1 cellular context compared by ENCODE assay signal in the genomic region with DNA sequence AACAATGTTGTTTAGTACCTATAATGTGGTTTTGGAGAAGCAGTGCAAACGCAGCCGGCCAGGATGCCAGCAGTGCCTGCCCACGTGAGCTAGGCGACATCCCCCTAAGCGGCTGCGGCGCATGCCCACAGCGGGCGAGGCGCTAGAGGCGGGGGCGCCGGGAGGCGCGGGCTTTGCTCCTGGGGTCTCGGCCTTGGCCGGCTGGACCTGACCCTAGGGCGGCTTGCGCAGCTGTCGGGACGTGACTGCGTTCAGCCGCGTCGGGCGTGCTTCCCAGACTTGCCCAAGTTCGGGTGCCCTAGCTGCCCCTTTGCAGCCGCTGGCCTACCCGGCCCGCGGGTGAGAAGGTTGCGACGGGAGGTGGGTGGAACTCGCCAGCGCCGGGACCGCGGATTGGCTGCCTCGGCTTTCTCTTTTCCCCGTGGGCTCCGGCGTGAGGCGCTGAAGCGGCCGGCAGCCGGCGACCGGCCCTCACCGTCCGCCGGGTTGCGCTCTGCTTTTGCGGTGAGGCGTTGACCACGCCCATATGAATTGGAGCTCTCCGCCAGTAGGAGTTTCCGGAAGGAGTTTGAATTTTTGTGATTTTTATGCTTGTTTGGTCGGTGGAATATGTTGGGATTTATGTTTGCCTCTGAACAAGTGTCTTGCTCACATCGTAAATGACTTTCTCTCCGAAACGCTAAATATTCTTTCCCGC.
TF ChIP-seq lines count a peak whose summit lies in the region.

A gene (plus strand): TSS at position 122 of the 697 bp plus-strand sequence. CDS start 599 bp downstream, outside the sequence.

TF ChIP-seq in HEK293, 187 proteins besides CTCF, POLR2A, EP300 and RAD21 (continued from another document and continues in another):
- TF ChIP-seq, protein P1, sequence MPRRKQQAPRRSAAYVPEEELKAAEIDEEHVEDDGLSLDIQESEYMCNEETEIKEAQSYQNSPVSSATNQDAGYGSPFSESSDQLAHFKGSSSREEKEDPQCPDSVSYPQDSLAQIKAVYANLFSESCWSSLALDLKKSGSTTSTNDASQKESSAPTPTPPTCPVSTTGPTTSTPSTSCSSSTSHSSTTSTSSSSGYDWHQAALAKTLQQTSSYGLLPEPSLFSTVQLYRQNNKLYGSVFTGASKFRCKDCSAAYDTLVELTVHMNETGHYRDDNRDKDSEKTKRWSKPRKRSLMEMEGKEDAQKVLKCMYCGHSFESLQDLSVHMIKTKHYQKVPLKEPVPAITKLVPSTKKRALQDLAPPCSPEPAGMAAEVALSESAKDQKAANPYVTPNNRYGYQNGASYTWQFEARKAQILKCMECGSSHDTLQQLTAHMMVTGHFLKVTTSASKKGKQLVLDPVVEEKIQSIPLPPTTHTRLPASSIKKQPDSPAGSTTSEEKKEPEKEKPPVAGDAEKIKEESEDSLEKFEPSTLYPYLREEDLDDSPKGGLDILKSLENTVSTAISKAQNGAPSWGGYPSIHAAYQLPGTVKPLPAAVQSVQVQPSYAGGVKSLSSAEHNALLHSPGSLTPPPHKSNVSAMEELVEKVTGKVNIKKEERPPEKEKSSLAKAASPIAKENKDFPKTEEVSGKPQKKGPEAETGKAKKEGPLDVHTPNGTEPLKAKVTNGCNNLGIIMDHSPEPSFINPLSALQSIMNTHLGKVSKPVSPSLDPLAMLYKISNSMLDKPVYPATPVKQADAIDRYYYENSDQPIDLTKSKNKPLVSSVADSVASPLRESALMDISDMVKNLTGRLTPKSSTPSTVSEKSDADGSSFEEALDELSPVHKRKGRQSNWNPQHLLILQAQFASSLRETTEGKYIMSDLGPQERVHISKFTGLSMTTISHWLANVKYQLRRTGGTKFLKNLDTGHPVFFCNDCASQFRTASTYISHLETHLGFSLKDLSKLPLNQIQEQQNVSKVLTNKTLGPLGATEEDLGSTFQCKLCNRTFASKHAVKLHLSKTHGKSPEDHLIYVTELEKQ (tag by site-specific recombination; IDR thresholded peaks at IDR 0.05; ENCODE audit: borderline replicate concordance): no peak; the same call in 1 of the 2 replicates
- TF ChIP-seq, protein P2, sequence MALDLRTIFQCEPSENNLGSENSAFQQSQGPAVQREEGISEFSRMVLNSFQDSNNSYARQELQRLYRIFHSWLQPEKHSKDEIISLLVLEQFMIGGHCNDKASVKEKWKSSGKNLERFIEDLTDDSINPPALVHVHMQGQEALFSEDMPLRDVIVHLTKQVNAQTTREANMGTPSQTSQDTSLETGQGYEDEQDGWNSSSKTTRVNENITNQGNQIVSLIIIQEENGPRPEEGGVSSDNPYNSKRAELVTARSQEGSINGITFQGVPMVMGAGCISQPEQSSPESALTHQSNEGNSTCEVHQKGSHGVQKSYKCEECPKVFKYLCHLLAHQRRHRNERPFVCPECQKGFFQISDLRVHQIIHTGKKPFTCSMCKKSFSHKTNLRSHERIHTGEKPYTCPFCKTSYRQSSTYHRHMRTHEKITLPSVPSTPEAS (tag by site-specific recombination; IDR thresholded peaks at IDR 0.05): no peak
- TF ChIP-seq ZSCAN30 (tag by site-specific recombination; IDR thresholded peaks at IDR 0.05) (peak; percentile 81), ZNF16 (tag by site-specific recombination; IDR thresholded peaks at IDR 0.05; ENCODE audit: low read depth) (no peak), ZBTB17 (tag by site-specific recombination; IDR thresholded peaks at IDR 0.05) (no peak), ZBTB8A (tag by site-specific recombination; IDR thresholded peaks at IDR 0.05) (peak; percentile 67), ZNF596 (tag by site-specific recombination; IDR thresholded peaks at IDR 0.05) (no peak), SETDB1 (IDR thresholded peaks at IDR 0.05; ENCODE audit: insufficient read length, low read length) (no peak), ZFHX2 (tag by site-specific recombination; conservative IDR thresholded peaks at IDR 0.05) (peak; percentile 74), ZNF324 (tag by site-specific recombination; IDR thresholded peaks at IDR 0.05) (0 out of 2 replicates have a peak, but pooled peaks have one; percentile 49), ZNF837 (tag by site-specific recombination; IDR thresholded peaks at IDR 0.05) (no peak), ZNF416 (tag by site-specific recombination; IDR thresholded peaks at IDR 0.05) (no peak), ZNF621 (tag by site-specific recombination; IDR thresholded peaks at IDR 0.05) (no peak), ZNF792 (tag by site-specific recombination; IDR thresholded peaks at IDR 0.05) (no peak), ZNF654 (tag by site-specific recombination; IDR thresholded peaks at IDR 0.05; ENCODE audit: low read depth) (no peak), SP3 (tag by site-specific recombination; IDR thresholded peaks at IDR 0.05) (peak; percentile 65), PRDM1 (tag by site-specific recombination; IDR thresholded peaks at IDR 0.05) (no peak), GFI1B (tag by site-specific recombination; IDR thresholded peaks at IDR 0.05) (no peak), ZNF585B (tag by site-specific recombination; IDR thresholded peaks at IDR 0.05) (no peak), REPIN1 (tag by site-specific recombination; IDR thresholded peaks at IDR 0.05; ENCODE audit: low read depth) (no peak; the same call in 1 of the 2 replicates), SCRT1 (tag by site-specific recombination; IDR thresholded peaks at IDR 0.05; ENCODE audit: borderline replicate concordance) (no peak), ZNF223 (tag by site-specific recombination; IDR thresholded peaks at IDR 0.05) (no peak), ZNF132 (tag by site-specific recombination; IDR thresholded peaks at IDR 0.05; ENCODE audit: borderline replicate concordance) (no peak), ZNF155 (tag by site-specific recombination; IDR thresholded peaks at IDR 0.05) (no peak)
- TF ChIP-seq, protein P3, sequence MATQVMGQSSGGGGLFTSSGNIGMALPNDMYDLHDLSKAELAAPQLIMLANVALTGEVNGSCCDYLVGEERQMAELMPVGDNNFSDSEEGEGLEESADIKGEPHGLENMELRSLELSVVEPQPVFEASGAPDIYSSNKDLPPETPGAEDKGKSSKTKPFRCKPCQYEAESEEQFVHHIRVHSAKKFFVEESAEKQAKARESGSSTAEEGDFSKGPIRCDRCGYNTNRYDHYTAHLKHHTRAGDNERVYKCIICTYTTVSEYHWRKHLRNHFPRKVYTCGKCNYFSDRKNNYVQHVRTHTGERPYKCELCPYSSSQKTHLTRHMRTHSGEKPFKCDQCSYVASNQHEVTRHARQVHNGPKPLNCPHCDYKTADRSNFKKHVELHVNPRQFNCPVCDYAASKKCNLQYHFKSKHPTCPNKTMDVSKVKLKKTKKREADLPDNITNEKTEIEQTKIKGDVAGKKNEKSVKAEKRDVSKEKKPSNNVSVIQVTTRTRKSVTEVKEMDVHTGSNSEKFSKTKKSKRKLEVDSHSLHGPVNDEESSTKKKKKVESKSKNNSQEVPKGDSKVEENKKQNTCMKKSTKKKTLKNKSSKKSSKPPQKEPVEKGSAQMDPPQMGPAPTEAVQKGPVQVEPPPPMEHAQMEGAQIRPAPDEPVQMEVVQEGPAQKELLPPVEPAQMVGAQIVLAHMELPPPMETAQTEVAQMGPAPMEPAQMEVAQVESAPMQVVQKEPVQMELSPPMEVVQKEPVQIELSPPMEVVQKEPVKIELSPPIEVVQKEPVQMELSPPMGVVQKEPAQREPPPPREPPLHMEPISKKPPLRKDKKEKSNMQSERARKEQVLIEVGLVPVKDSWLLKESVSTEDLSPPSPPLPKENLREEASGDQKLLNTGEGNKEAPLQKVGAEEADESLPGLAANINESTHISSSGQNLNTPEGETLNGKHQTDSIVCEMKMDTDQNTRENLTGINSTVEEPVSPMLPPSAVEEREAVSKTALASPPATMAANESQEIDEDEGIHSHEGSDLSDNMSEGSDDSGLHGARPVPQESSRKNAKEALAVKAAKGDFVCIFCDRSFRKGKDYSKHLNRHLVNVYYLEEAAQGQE (tag by site-specific recombination; IDR thresholded peaks at IDR 0.05): no peak
- TF ChIP-seq, protein P4, sequence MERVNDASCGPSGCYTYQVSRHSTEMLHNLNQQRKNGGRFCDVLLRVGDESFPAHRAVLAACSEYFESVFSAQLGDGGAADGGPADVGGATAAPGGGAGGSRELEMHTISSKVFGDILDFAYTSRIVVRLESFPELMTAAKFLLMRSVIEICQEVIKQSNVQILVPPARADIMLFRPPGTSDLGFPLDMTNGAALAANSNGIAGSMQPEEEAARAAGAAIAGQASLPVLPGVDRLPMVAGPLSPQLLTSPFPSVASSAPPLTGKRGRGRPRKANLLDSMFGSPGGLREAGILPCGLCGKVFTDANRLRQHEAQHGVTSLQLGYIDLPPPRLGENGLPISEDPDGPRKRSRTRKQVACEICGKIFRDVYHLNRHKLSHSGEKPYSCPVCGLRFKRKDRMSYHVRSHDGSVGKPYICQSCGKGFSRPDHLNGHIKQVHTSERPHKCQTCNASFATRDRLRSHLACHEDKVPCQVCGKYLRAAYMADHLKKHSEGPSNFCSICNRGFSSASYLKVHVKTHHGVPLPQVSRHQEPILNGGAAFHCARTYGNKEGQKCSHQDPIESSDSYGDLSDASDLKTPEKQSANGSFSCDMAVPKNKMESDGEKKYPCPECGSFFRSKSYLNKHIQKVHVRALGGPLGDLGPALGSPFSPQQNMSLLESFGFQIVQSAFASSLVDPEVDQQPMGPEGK (tag by site-specific recombination; IDR thresholded peaks at IDR 0.05): peak; percentile 91
- TF ChIP-seq, protein P5, sequence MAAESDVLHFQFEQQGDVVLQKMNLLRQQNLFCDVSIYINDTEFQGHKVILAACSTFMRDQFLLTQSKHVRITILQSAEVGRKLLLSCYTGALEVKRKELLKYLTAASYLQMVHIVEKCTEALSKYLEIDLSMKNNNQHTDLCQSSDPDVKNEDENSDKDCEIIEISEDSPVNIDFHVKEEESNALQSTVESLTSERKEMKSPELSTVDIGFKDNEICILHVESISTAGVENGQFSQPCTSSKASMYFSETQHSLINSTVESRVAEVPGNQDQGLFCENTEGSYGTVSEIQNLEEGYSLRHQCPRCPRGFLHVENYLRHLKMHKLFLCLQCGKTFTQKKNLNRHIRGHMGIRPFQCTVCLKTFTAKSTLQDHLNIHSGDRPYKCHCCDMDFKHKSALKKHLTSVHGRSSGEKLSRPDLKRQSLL (tag by site-specific recombination; IDR thresholded peaks at IDR 0.05): peak; percentile 64; the same call in 1 of the 2 replicates
- TF ChIP-seq, protein P6, sequence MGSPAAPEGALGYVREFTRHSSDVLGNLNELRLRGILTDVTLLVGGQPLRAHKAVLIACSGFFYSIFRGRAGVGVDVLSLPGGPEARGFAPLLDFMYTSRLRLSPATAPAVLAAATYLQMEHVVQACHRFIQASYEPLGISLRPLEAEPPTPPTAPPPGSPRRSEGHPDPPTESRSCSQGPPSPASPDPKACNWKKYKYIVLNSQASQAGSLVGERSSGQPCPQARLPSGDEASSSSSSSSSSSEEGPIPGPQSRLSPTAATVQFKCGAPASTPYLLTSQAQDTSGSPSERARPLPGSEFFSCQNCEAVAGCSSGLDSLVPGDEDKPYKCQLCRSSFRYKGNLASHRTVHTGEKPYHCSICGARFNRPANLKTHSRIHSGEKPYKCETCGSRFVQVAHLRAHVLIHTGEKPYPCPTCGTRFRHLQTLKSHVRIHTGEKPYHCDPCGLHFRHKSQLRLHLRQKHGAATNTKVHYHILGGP (tag by site-specific recombination; IDR thresholded peaks at IDR 0.05): no peak
- TF ChIP-seq, protein P7, sequence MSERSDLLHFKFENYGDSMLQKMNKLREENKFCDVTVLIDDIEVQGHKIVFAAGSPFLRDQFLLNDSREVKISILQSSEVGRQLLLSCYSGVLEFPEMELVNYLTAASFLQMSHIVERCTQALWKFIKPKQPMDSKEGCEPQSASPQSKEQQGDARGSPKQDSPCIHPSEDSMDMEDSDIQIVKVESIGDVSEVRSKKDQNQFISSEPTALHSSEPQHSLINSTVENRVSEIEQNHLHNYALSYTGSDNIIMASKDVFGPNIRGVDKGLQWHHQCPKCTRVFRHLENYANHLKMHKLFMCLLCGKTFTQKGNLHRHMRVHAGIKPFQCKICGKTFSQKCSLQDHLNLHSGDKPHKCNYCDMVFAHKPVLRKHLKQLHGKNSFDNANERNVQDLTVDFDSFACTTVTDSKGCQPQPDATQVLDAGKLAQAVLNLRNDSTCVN (tag by site-specific recombination; optimal IDR thresholded peaks at IDR 0.05): peak; percentile 83
- TF ChIP-seq, protein P8, sequence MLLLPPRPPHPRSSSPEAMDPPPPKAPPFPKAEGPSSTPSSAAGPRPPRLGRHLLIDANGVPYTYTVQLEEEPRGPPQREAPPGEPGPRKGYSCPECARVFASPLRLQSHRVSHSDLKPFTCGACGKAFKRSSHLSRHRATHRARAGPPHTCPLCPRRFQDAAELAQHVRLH (tag by site-specific recombination; IDR thresholded peaks at IDR 0.05): peak; percentile 57; the same call in 1 of the 2 replicates
- TF ChIP-seq, protein P9, sequence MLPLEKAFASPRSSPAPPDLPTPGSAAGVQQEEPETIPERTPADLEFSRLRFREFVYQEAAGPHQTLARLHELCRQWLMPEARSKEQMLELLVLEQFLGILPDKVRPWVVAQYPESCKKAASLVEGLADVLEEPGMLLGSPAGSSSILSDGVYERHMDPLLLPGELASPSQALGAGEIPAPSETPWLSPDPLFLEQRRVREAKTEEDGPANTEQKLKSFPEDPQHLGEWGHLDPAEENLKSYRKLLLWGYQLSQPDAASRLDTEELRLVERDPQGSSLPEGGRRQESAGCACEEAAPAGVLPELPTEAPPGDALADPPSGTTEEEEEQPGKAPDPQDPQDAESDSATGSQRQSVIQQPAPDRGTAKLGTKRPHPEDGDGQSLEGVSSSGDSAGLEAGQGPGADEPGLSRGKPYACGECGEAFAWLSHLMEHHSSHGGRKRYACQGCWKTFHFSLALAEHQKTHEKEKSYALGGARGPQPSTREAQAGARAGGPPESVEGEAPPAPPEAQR (tag by site-specific recombination; IDR thresholded peaks at IDR 0.05): no peak
- TF ChIP-seq, protein P10, sequence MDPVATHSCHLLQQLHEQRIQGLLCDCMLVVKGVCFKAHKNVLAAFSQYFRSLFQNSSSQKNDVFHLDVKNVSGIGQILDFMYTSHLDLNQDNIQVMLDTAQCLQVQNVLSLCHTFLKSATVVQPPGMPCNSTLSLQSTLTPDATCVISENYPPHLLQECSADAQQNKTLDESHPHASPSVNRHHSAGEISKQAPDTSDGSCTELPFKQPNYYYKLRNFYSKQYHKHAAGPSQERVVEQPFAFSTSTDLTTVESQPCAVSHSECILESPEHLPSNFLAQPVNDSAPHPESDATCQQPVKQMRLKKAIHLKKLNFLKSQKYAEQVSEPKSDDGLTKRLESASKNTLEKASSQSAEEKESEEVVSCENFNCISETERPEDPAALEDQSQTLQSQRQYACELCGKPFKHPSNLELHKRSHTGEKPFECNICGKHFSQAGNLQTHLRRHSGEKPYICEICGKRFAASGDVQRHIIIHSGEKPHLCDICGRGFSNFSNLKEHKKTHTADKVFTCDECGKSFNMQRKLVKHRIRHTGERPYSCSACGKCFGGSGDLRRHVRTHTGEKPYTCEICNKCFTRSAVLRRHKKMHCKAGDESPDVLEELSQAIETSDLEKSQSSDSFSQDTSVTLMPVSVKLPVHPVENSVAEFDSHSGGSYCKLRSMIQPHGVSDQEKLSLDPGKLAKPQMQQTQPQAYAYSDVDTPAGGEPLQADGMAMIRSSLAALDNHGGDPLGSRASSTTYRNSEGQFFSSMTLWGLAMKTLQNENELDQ (tag by site-specific recombination; IDR thresholded peaks at IDR 0.05; ENCODE audit: low read depth): no peak
- TF ChIP-seq, protein P11, sequence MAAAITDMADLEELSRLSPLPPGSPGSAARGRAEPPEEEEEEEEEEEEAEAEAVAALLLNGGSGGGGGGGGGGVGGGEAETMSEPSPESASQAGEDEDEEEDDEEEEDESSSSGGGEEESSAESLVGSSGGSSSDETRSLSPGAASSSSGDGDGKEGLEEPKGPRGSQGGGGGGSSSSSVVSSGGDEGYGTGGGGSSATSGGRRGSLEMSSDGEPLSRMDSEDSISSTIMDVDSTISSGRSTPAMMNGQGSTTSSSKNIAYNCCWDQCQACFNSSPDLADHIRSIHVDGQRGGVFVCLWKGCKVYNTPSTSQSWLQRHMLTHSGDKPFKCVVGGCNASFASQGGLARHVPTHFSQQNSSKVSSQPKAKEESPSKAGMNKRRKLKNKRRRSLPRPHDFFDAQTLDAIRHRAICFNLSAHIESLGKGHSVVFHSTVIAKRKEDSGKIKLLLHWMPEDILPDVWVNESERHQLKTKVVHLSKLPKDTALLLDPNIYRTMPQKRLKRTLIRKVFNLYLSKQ (tag by site-specific recombination; IDR thresholded peaks at IDR 0.05; ENCODE audit: borderline replicate concordance): no peak
